8 cellular contexts compared by ENCODE assay signal in genomic region chr1:182616130-182617074, GRCh38. TPM values are rescaled to one million over a fixed set of nuclear protein-coding genes. Genes with fewer than 3 reads are reported as not detected.
DNase-seq lines count a peak whose midpoint lies in the region; ATAC-seq, FAIRE-seq and TF ChIP-seq lines count a peak whose summit lies in the region.

No MANE protein-coding gene starts in this region.

- peak; percentile 91 for FAIRE-seq in GM12891 (lab: Jason Lieb, UNC)

- DNase-seq in GM12891 (ENCODE audit: insufficient read length, low spot score) (peak; percentile 50), NCI-H1436 treated with DMSO at 0.1 percent for 48 hours (lab: John Stamatoyannopoulos, UW) (peak; percentile 73), T-helper 22 cell (ENCODE audit: low read depth) (peak; percentile 88), astrocyte of the hippocampus (ENCODE audit: low read depth, low spot score) (peak; percentile 90), NOMO-1 treated with dmso at 0.1 percent for 144 hours (lab: John Stamatoyannopoulos, UW; ENCODE audit: unreplicated experiment) (no peak)
- DNase-seq in stimulated activated CD4-positive, alpha-beta T cell treated with anti-CD3 and anti-CD28 coated beads, Interleukin-4, amount 100 ng/mL, for 1 hour, result peak; percentile 70

- peak; percentile 70 for ATAC-seq in HG02798 (IDR thresholded peaks at IDR 0.05; ENCODE audit: poor library complexity, unreplicated experiment)

- TF ChIP-seq POLR2A in GM12891 (IDR thresholded peaks at IDR 0.05; ENCODE audit: low read depth, low read length), result peak; percentile 11; the same call in 1 of the 2 replicates

- no peaks in the 10 kb centered on the region for H3K27me3 ChIP-seq in layer of hippocampus (ENCODE audit: control insufficient read depth, insufficient read depth, low read length)

- peak overlapping the region; percentile 88 for H3K27ac ChIP-seq in layer of hippocampus (ENCODE audit: low read depth, low read length)

TF ChIP-seq in GM12891, 5 proteins besides CTCF, POLR2A, EP300 and RAD21:
- TF ChIP-seq POU2F2 (IDR thresholded peaks at IDR 0.05; ENCODE audit: low read depth, low read length) (0 out of 2 replicates have a peak, but pooled peaks have one; percentile 64), TAF1 (IDR thresholded peaks at IDR 0.05; ENCODE audit: low read depth, low read length) (no peak), PAX5 (IDR thresholded peaks at IDR 0.05; ENCODE audit: insufficient read depth, low read length, severe bottlenecking) (peak; percentile 15), SPI1 (IDR thresholded peaks at IDR 0.05; ENCODE audit: low read depth, low read length) (no peak), POLR2AphosphoS5 (IDR thresholded peaks at IDR 0.05; ENCODE audit: low read depth, low read length) (no peak)

RNA-seq across cellular contexts. Expression of gene RGS16, which starts 12.2 kb away (rescaled TPM):
- 40.3 TPM for polyA plus RNA-seq in GM12891 (2012; ENCODE audit: low read depth, missing spikeins)

RNA-seq across cellular contexts. Expression of gene RNASEL, which starts 27.3 kb away (rescaled TPM):
- 2.8 TPM for polyA plus RNA-seq in GM12891 (2012; ENCODE audit: low read depth, missing spikeins)
